Comparison of ENCODE assay signal across 10 cellular contexts in genomic region chr11:122097419-122098001, GRCh38. TPM values are rescaled to one million over a fixed set of nuclear protein-coding genes. Genes with fewer than 3 reads are reported as not detected.
DNase-seq lines count a peak whose midpoint lies in the region; ATAC-seq and TF ChIP-seq lines count a peak whose summit lies in the region.
"Had no signal": no experiment of that assay in that cellular context is flagged by ENCODE, and none has a peak within 500 bp of the region (broad histone marks: within the 10 kb centered on the region; RNA-seq: fewer than 3 reads in every experiment).

No MANE protein-coding gene starts in this region.

- H3K4me3 Mint-ChIP-seq in stimulated activated naive CD8-positive, alpha-beta T cell treated with anti-CD3 and anti-CD28 coated beads, Interleukin-15, amount 100 ng/mL, for 72 hours, result no peak overlapping the region
- H3K4me3 Mint-ChIP-seq: activated CD4-positive, alpha-beta T cell treated with anti-CD3 and anti-CD28 coated beads, Interleukin-2, amount 10 ng/mL, durations not matched to agents 24 days and 14 days had no signal

- peaks cover 13% of the 10 kb centered on the region for H3K4me1 Mint-ChIP-seq in stimulated activated naive CD8-positive, alpha-beta T cell treated with anti-CD3 and anti-CD28 coated beads, Interleukin-15, amount 100 ng/mL, for 72 hours

- H3F3A ChIP-seq in neural cell (ENCODE audit: insufficient read depth, low read length, poor library complexity, severe bottlenecking), result peaks cover 9% of the 10 kb centered on the region

- WGBS in aorta, 2 donors, result 3 to 6% methylated on average over 11 of the region's 11 CpGs

- H3K36me3 ChIP-seq in left ventricle myocardium inferior, result peaks cover 5% of the 10 kb centered on the region
- H3K36me3 ChIP-seq in neural cell (ENCODE audit: insufficient read depth, low read length), result no peaks in the 10 kb centered on the region
- H3K36me3 ChIP-seq in aorta (ENCODE audit: control insufficient read depth in 1 of 2, insufficient read depth in 2 of 2, low read length in 1 of 2), result no peaks in the 10 kb centered on the region

- H3K79me2 ChIP-seq in neural cell (replicated peaks; ENCODE audit: insufficient read depth, low read length), result peaks cover 90% of the 10 kb centered on the region

- TF ChIP-seq RAD21 in neural cell (conservative IDR thresholded peaks at IDR 0.05), result peak; percentile 45

- H3K9me2 ChIP-seq in neural cell (ENCODE audit: insufficient read depth, low read length), result no peaks in the 10 kb centered on the region

- DNase-seq in left ventricle myocardium inferior (no peak), cardiac septum (ENCODE audit: low spot score) (no peak), coronary artery (ENCODE audit: low spot score) (no peak), aorta (no peak)
- DNase-seq in activated CD8-positive, alpha-beta memory T cell treated with anti-CD3 and anti-CD28 coated beads, Interleukin-2, amount 50 U/mL, for 48 hours, result no peak
- DNase-seq in stimulated activated naive CD8-positive, alpha-beta T cell treated with anti-CD3 and anti-CD28 coated beads, Interleukin-15, amount 100 ng/mL, for 72 hours, result no peak
- DNase-seq: activated CD4-positive, alpha-beta T cell treated with anti-CD3 and anti-CD28 coated beads, Interleukin-2, amount 10 ng/mL, durations not matched to agents 24 days and 14 days; NCI-H2107 had no signal

- H4K20me1 ChIP-seq in neural cell (ENCODE audit: insufficient read depth), result no peaks in the 10 kb centered on the region

- H3K27ac ChIP-seq in left ventricle myocardium inferior (replicated peaks) (peak overlapping the region; percentile 89), coronary artery (peak overlapping the region; percentile 89 to 94), neural cell (ENCODE audit: low read length) (peak overlapping the region; percentile 99), aorta (ENCODE audit: low read depth in 1 of 2, low read length in 2 of 2) (peak overlapping the region; percentile 61 to 70)

- peak overlapping the region; percentile 93 for H3K9ac ChIP-seq in neural cell (ENCODE audit: low read length)

- H2AFZ ChIP-seq in neural cell (ENCODE audit: low read depth, low read length), result no peak overlapping the region

- H3K4me3 ChIP-seq in left ventricle myocardium inferior (peak overlapping the region; percentile 72), coronary artery (peak overlapping the region; percentile 79), neural cell (ENCODE audit: low read length) (peak overlapping the region; percentile 71), aorta (ENCODE audit: low read length in 2 of 2) (peak overlapping the region; percentile 94 to 99)

- H3K4me2 ChIP-seq in neural cell (ENCODE audit: low read length), result peak overlapping the region; percentile 47

- H3K27me3 Mint-ChIP-seq in stimulated activated naive CD8-positive, alpha-beta T cell treated with anti-CD3 and anti-CD28 coated beads, Interleukin-15, amount 100 ng/mL, for 72 hours, result peaks cover 19% of the 10 kb centered on the region

- no peak for ATAC-seq in aorta (ENCODE audit: low FRiP score)
- ATAC-seq in GM18520 (IDR thresholded peaks at IDR 0.05; ENCODE audit: unreplicated experiment), result no peak
- no peak for ATAC-seq in stimulated activated naive CD8-positive, alpha-beta T cell treated with anti-CD3 and anti-CD28 coated beads, Interleukin-15, amount 100 ng/mL, for 72 hours

- TF ChIP-seq CTCF in left ventricle myocardium inferior (IDR thresholded peaks at IDR 0.05; ENCODE audit: borderline replicate concordance) (no peak), coronary artery (IDR thresholded peaks at IDR 0.05) (no peak), neural cell (IDR thresholded peaks at IDR 0.05; ENCODE audit: poor library complexity, severe bottlenecking) (no peak)

- no peak for TF ChIP-seq EP300 in neural cell (conservative IDR thresholded peaks at IDR 0.05; ENCODE audit: poor library complexity, severe bottlenecking)

- H3K9me3 Mint-ChIP-seq in stimulated activated naive CD8-positive, alpha-beta T cell treated with anti-CD3 and anti-CD28 coated beads, Interleukin-15, amount 100 ng/mL, for 72 hours, result no peaks in the 10 kb centered on the region
- H3K9me3 Mint-ChIP-seq: activated CD4-positive, alpha-beta T cell treated with anti-CD3 and anti-CD28 coated beads, Interleukin-2, amount 10 ng/mL, durations not matched to agents 24 days and 14 days had no signal

- no peaks in the 10 kb centered on the region for H3K9me3 ChIP-seq in left ventricle myocardium inferior (replicated peaks)
- no peaks in the 10 kb centered on the region for H3K9me3 ChIP-seq in neural cell (ENCODE audit: low read length)
- no peaks in the 10 kb centered on the region for H3K9me3 ChIP-seq in aorta (ENCODE audit: control insufficient read depth, low read length)

- H3K4me1 ChIP-seq in left ventricle myocardium inferior, result peaks cover 40% of the 10 kb centered on the region
- H3K4me1 ChIP-seq in aorta (ENCODE audit: control insufficient read depth in 1 of 2, insufficient read depth in 2 of 2, low read length in 2 of 2), result peaks cover 0 to 2% of the 10 kb centered on the region in 2 donors

- intact Hi-C loops in left ventricle myocardium inferior (cut with micrococcal nuclease) (no loop called here), cardiac septum (cut with DNase I) (no loop called here), aorta (cut with DNase I) (loop anchor here in 1 of 2 donors (5.0 kb wide), 2 partner anchors 75 to 375 kb away; no protein-coding TSS in a partner anchor)

- H3K27ac Mint-ChIP-seq in stimulated activated naive CD8-positive, alpha-beta T cell treated with anti-CD3 and anti-CD28 coated beads, Interleukin-15, amount 100 ng/mL, for 72 hours, result no peak overlapping the region
- H3K27ac Mint-ChIP-seq: activated CD4-positive, alpha-beta T cell treated with anti-CD3 and anti-CD28 coated beads, Interleukin-2, amount 10 ng/mL, durations not matched to agents 24 days and 14 days had no signal

- H3K27me3 ChIP-seq in left ventricle myocardium inferior (ENCODE audit: low read depth), result peaks cover 43% of the 10 kb centered on the region
- no peaks in the 10 kb centered on the region for H3K27me3 ChIP-seq in neural cell (ENCODE audit: insufficient read depth, low read depth, low read length)
- H3K27me3 ChIP-seq in aorta (ENCODE audit: control insufficient read depth in 1 of 2, insufficient read depth in 2 of 2, low read length in 1 of 2), result no peaks in the 10 kb centered on the region

TF ChIP-seq in neural cell, 6 proteins besides CTCF, POLR2A, EP300 and RAD21:
- TF ChIP-seq EZH2 (IDR thresholded peaks at IDR 0.05; ENCODE audit: borderline replicate concordance, insufficient read depth, low read length, poor library complexity, severe bottlenecking) (no peak), SMC3 (conservative IDR thresholded peaks at IDR 0.05; ENCODE audit: poor library complexity) (no peak), TAF1 (IDR thresholded peaks at IDR 0.05; ENCODE audit: low read depth) (peak; percentile 54), POLR2AphosphoS5 (IDR thresholded peaks at IDR 0.05) (peak; percentile 63), MXI1 (conservative IDR thresholded peaks at IDR 0.05; ENCODE audit: poor library complexity, severe bottlenecking) (no peak), REST (IDR thresholded peaks at IDR 0.05; ENCODE audit: borderline replicate concordance) (peak; percentile 49)
TF ChIP-seq in neural cell: peak in this region for 3.

RNA-seq across cellular contexts. Expression of gene BLID, which starts 18.5 kb away (rescaled TPM):
- total RNA-seq in left ventricle myocardium inferior, result 0.36 TPM
- total RNA-seq in cardiac septum, result 0.57 TPM
- polyA plus RNA-seq in neural cell, result not detected in 2 replicates
- not detected in 2 replicates for polyA minus RNA-seq in neural cell
- total RNA-seq in aorta, result 10 to 100 TPM in 1 of 2 donors, 1 to 10 TPM in 1; 9.7 to 19.0 TPM
- under 1 TPM in 1 of 2 donors, not detected in 1; 0.43 TPM for polyA plus RNA-seq in aorta
- total RNA-seq: activated CD4-positive, alpha-beta T cell treated with anti-CD3 and anti-CD28 coated beads, Interleukin-2, amount 10 ng/mL, durations not matched to agents 24 days and 14 days had no signal
